ENCODE assay signal across 24 cellular contexts in the genomic region with DNA sequence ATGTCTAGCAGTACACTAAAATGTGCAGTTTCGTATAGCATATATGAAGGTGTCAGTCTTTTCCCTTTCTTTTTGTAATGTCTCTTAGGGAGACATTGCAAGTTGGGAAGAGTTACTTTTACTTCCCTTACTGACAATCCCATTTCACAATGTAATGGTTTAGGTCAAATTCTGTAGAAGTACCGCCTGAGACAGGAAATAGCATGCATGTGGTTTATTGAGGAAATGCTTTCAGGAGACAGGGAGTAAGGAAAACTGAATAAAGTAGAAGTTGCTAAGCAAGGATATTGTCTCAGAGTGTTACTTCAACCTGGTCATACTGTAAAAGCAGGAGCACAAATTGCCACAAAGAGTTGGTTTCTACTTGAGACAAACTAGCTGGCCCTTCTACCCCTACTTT. TPM values are rescaled to one million over a fixed set of nuclear protein-coding genes. Genes with fewer than 3 reads are reported as not detected.
A peak's percentile ranks its signal among the peaks of the same experiment; 100 is the strongest.
DNase-seq lines count a peak whose midpoint lies in the region; ATAC-seq and TF ChIP-seq lines count a peak whose summit lies in the region.
"Had no signal": no experiment of that assay in that cellular context is flagged by ENCODE, and none has a peak within 500 bp of the region (broad histone marks: within the 10 kb centered on the region; RNA-seq: fewer than 3 reads in every experiment).

No MANE protein-coding gene starts in this region.

- WGBS in IMR-90 (ENCODE audit: extremely low coverage in 2 of 2, insufficient read length in 1 of 2), 2 experiments: 100% methylated on average over 1 of the region's 2 CpGs; no CpG with 5 or more reads in 1 of the 2 experiments

- in situ Hi-C loops in IMR-90 (cut with MboI; ENCODE audit: low sequenced_read_pairs): no loop called here

- H3K79me1 ChIP-seq in IMR-90 (ENCODE audit: low read depth in 1 of 2, low read length in 2 of 2): no peaks in the 10 kb centered on the region

- TF ChIP-seq RAD21 in IMR-90 (IDR thresholded peaks at IDR 0.05; ENCODE audit: low read length): no peak

- peaks cover 5% of the 10 kb centered on the region for H3K4me1 ChIP-seq in IMR-90 (ENCODE audit: control insufficient read depth, insufficient read depth, low read length)
- H3K4me1 ChIP-seq: Peyer's patch, upper lobe of left lung had no signal

- no peak overlapping the region for H2AFZ ChIP-seq in IMR-90 (replicated peaks; ENCODE audit: low read length, poor library complexity)

- POLR2A ChIA-PET in IMR-90 (lab: Charles Lee; ENCODE audit: unreplicated experiment) (no interaction called here), RWPE1 (lab: Yijun Ruan, JAX; ENCODE audit: low non-redundant PET) (no interaction called here)

- no peak overlapping the region for H2AK5ac ChIP-seq in IMR-90 (ENCODE audit: low read depth, low read length)

- no peak overlapping the region for H3K4me2 ChIP-seq in IMR-90 (ENCODE audit: low read depth, low read length)
- H3K4me2 ChIP-seq: SK-N-SH, smooth muscle cell had no signal

- H2AK9ac ChIP-seq in IMR-90 (replicated peaks; ENCODE audit: low read depth, low read length, poor library complexity): no peak overlapping the region

- H3K27me3 ChIP-seq in IMR-90 (ENCODE audit: control insufficient read depth, insufficient read depth, low read length): no peaks in the 10 kb centered on the region
- H3K27me3 ChIP-seq: cardiac muscle cell, dorsolateral prefrontal cortex, Peyer's patch, upper lobe of left lung had no signal

- DNase-seq in AG10803 (ENCODE audit: low read depth) (peak; percentile 59), IMR-90 (peak; percentile 12), SKM-1 (lab: John Stamatoyannopoulos, UW; ENCODE audit: unreplicated experiment) (peak; percentile 19), fibroblast of villous mesenchyme (ENCODE audit: low read depth) (peak; percentile 26), RWPE1 (ENCODE audit: low spot score) (no peak), GM20000 (ENCODE audit: low spot score) (no peak)
- DNase-seq: ACHN; activated CD4-positive, alpha-beta T cell treated with anti-CD3 and anti-CD28 coated beads for 36 hours; activated naive CD8-positive, alpha-beta T cell treated with anti-CD3 and anti-CD28 coated beads, Interleukin-2, amount 10 ng/mL, durations not matched to agents 7 days and 5 days; CD8-positive, alpha-beta T cell; DMS53; dorsolateral prefrontal cortex; left colon; NCI-H1930; NCI-H345; Peyer's patch; SK-N-SH; stimulated activated CD4-positive, alpha-beta T cell treated with anti-CD3 and anti-CD28 coated beads, Interleukin-4, amount 100 ng/mL, for 24 hours; upper lobe of left lung had no signal

- H3K4me3 ChIP-seq in AG10803 (ENCODE audit: low read length) (no peak overlapping the region), IMR-90 (ENCODE audit: insufficient read depth, low read depth, low read length) (no peak overlapping the region), fibroblast of villous mesenchyme (ENCODE audit: low read depth, low read length) (no peak overlapping the region)
- H3K4me3 ChIP-seq: cardiac muscle cell, dorsolateral prefrontal cortex, Peyer's patch, smooth muscle cell, upper lobe of left lung had no signal

- no peak overlapping the region for H4K8ac ChIP-seq in IMR-90 (ENCODE audit: low read depth in 2 of 2, low read length in 2 of 2)

- no peak overlapping the region for H4K5ac ChIP-seq in IMR-90 (ENCODE audit: low read depth, low read length)

- H3K23ac ChIP-seq in IMR-90 (ENCODE audit: low read depth, low read length): no peak overlapping the region

- TF ChIP-seq CTCF in AG10803 (conservative IDR thresholded peaks at IDR 0.05; ENCODE audit: low read length) (no peak), IMR-90 (conservative IDR thresholded peaks at IDR 0.05; ENCODE audit: low read depth, low read length) (no peak), fibroblast of villous mesenchyme (IDR thresholded peaks at IDR 0.05; ENCODE audit: insufficient read depth, low read depth, low read length) (no peak), RWPE1 (conservative IDR thresholded peaks at IDR 0.05; ENCODE audit: low read depth) (no peak), GM20000 (IDR thresholded peaks at IDR 0.05; ENCODE audit: extremely low read depth, missing control alignments) (no peak)

- no peaks in the 10 kb centered on the region for H3K36me3 ChIP-seq in IMR-90 (ENCODE audit: control insufficient read depth, insufficient read depth, low read length)
- H3K36me3 ChIP-seq: cardiac muscle cell, Peyer's patch, upper lobe of left lung had no signal

- no peak for ATAC-seq in IMR-90 (ENCODE audit: low read depth)
- ATAC-seq in GM19452 (IDR thresholded peaks at IDR 0.05; ENCODE audit: unreplicated experiment): no peak
- ATAC-seq in HG02759 (IDR thresholded peaks at IDR 0.05; ENCODE audit: unreplicated experiment): no peak
- ATAC-seq: activated CD4-positive, alpha-beta T cell treated with anti-CD3 and anti-CD28 coated beads for 36 hours; activated T-helper 17 cell treated with anti-CD3 and anti-CD28 coated beads, Interleukin-2, amount 50 U/mL, for 72 hours; CD8-positive, alpha-beta T cell; left colon had no signal

- H3K9me3 ChIP-seq in IMR-90 (ENCODE audit: control insufficient read depth, insufficient read depth, low read length): no peaks in the 10 kb centered on the region
- H3K9me3 ChIP-seq: Peyer's patch, SK-N-SH had no signal

- no peak overlapping the region for H3K27ac ChIP-seq in IMR-90 (ENCODE audit: insufficient read depth, low read length)
- no peak overlapping the region for H3K27ac ChIP-seq in RWPE1
- H3K27ac ChIP-seq: cardiac muscle cell, dorsolateral prefrontal cortex, Peyer's patch, upper lobe of left lung had no signal

- intact Hi-C loops in IMR-90 (cut with micrococcal nuclease): no loop called here

- H2BK5ac ChIP-seq in IMR-90 (ENCODE audit: low read depth, low read length, poor library complexity, severe bottlenecking): no peak overlapping the region

- H3K14ac ChIP-seq in IMR-90 (replicated peaks; ENCODE audit: low read depth, low read length): no peak overlapping the region

- TF ChIP-seq POLR2A in IMR-90 (IDR thresholded peaks at IDR 0.05; ENCODE audit: low read depth, low read length): no peak

- no peak overlapping the region for H4K91ac ChIP-seq in IMR-90 (ENCODE audit: insufficient read depth, low read depth, low read length)

- no peak overlapping the region for H2BK15ac ChIP-seq in IMR-90 (ENCODE audit: low read depth, low read length)

- no peaks in the 10 kb centered on the region for H4K20me1 ChIP-seq in IMR-90 (ENCODE audit: insufficient read depth, low read length)

- no peak overlapping the region for H3K4ac ChIP-seq in IMR-90 (ENCODE audit: low read depth, low read length)

- H2BK120ac ChIP-seq in IMR-90 (ENCODE audit: low read depth, low read length): no peak overlapping the region

- BruUV-seq in IMR-90 (replicated peaks; lab: Mats Ljungman, UMichigan): no TSS peak

- no peak overlapping the region for H2BK20ac ChIP-seq in IMR-90 (ENCODE audit: low read depth, low read length)

- no peak overlapping the region for H3K56ac ChIP-seq in IMR-90 (ENCODE audit: extremely low read depth, insufficient read depth, low read length)

- dilution Hi-C loops in IMR-90 (cut with HindIII; ENCODE audit: low sequenced_read_pairs, unreplicated experiment): no loop called here

- no peaks in the 10 kb centered on the region for H3K9me1 ChIP-seq in IMR-90 (ENCODE audit: insufficient read depth, low read length)

- H3K9ac ChIP-seq in IMR-90 (ENCODE audit: low read depth, low read length): no peak overlapping the region
- H3K9ac ChIP-seq: SK-N-SH had no signal

- H3K18ac ChIP-seq in IMR-90 (ENCODE audit: low read depth, low read length): no peak overlapping the region

- CTCF ChIA-PET in IMR-90 (lab: Yijun Ruan, JAX) (no interaction called here), RWPE1 (lab: Yijun Ruan, JAX) (interaction anchor here (0.5 kb wide), 1 partner anchor 120 kb away, joined by 3 read pairs; no protein-coding TSS in a partner anchor)

TF ChIP-seq in IMR-90, 13 proteins besides CTCF, POLR2A, EP300 and RAD21 (continues in another document):
- TF ChIP-seq FOS (IDR thresholded peaks at IDR 0.05; ENCODE audit: low read depth, low read length): no peak
- no peak for TF ChIP-seq RFX5 (IDR thresholded peaks at IDR 0.05; ENCODE audit: low read depth, low read length)
- TF ChIP-seq MAFK (IDR thresholded peaks at IDR 0.05; ENCODE audit: low read depth, low read length): no peak
- no peak for TF ChIP-seq USF2 (IDR thresholded peaks at IDR 0.05; ENCODE audit: low read depth, low read length)
- no peak for TF ChIP-seq BHLHE40 (IDR thresholded peaks at IDR 0.05; ENCODE audit: low read depth, low read length)
- TF ChIP-seq MAZ (IDR thresholded peaks at IDR 0.05; ENCODE audit: borderline replicate concordance, low read depth, low read length): no peak
- TF ChIP-seq ELK1 (IDR thresholded peaks at IDR 0.05; ENCODE audit: borderline replicate concordance, low read depth, low read length): no peak
- no peak for TF ChIP-seq CHD1 (IDR thresholded peaks at IDR 0.05; ENCODE audit: low read depth, low read length)
- TF ChIP-seq SMC3 (IDR thresholded peaks at IDR 0.05; ENCODE audit: low read depth, low read length): no peak
- TF ChIP-seq NFE2L2 (IDR thresholded peaks at IDR 0.05; ENCODE audit: low read depth, low read length): no peak

RNA-seq across cellular contexts. Expression of gene MSANTD3, which starts 32.1 kb away (rescaled TPM):
- total RNA-seq in IMR-90 (2012; rRNA removed): 55.9 and 71.1 TPM in 2 replicates
- 45.3 and 45.5 TPM in 2 replicates for polyA plus RNA-seq in IMR-90 (2012; rRNA removed)
- 34.1 and 68.2 TPM in 2 replicates for polyA plus RNA-seq in IMR-90 (2012; cell fraction: cytosol; rRNA removed)
- polyA plus RNA-seq in IMR-90 (2012; cell fraction: nucleus; rRNA removed; ENCODE audit: low replicate concordance): 13.4 and 55.4 TPM in 2 replicates
- 71.5 and 82.9 TPM in 2 replicates for total RNA-seq in fibroblast of villous mesenchyme

RNA-seq across cellular contexts. Expression of gene TEX10, which starts 42.1 kb away (rescaled TPM):
- total RNA-seq in IMR-90 (2012; rRNA removed) (43.9 and 53.3 TPM in 2 replicates), fibroblast of villous mesenchyme (30.3 and 39.3 TPM in 2 replicates)
- 14.5 and 16.2 TPM in 2 replicates for polyA plus RNA-seq in IMR-90 (2012; rRNA removed)
- 3.5 and 6.1 TPM in 2 replicates for polyA plus RNA-seq in IMR-90 (2012; cell fraction: cytosol; rRNA removed)
- 5.7 and 23.7 TPM in 2 replicates for polyA plus RNA-seq in IMR-90 (2012; cell fraction: nucleus; rRNA removed; ENCODE audit: low replicate concordance)

Comparison
In these comparisons a context has a peak if more than half of its experiments do, and no peak if none do; other contexts are left out.
1. DNase-seq: peak in AG10803 (single experiment), IMR-90 (single experiment), SKM-1 (single experiment) and fibroblast of villous mesenchyme (single experiment); none in RWPE1 (single experiment) and GM20000 (single experiment).